Comparison of ENCODE assay signal across 19 cellular contexts in the genomic region with DNA sequence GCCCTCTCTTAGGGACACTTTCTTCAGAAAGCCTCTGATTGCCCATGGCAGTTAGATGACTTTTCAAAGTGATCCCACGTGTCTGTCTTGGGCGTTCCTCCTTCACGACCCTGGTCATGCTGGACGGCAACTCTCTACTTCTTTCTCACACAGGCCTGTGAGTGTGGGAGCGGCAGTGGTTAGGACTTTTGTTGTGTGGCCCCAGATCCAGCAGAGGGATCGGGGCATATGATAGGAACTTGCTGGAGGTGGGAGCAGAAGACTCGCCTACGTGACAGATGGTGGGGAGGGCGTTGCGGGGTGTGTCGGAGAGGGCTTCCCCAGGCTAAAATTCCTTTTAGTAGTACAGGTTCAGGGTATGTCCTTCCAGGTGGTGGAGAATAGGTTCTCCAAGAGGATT.
DNase-seq lines count a peak whose midpoint lies in the region; ATAC-seq and TF ChIP-seq lines count a peak whose summit lies in the region.
"Had no signal": no experiment of that assay in that cellular context is flagged by ENCODE, and none has a peak within 500 bp of the region (broad histone marks: within the 10 kb centered on the region; RNA-seq: fewer than 3 reads in every experiment).

No MANE protein-coding gene starts in this region.

- H3K23ac ChIP-seq in neuronal stem cell (ENCODE audit: low read depth, low read length, poor library complexity) = no peak overlapping the region

- H3K9me3 ChIP-seq in HEK293 (ENCODE audit: control insufficient read depth, insufficient read depth, low read depth, low read length) (no peaks in the 10 kb centered on the region), neuronal stem cell (replicated peaks in 1 of 2; ENCODE audit: control insufficient read depth in 2 of 2, insufficient read depth in 1 of 2, low read depth in 1 of 2, low read length in 2 of 2) (peaks cover 0 to 14% of the 10 kb centered on the region in 2 donors)

- no peak overlapping the region for H2BK120ac ChIP-seq in neuronal stem cell (ENCODE audit: low read depth, low read length)

- peak overlapping the region; percentile 22 for H3K4me3 Mint-ChIP-seq in glutamatergic neuron (ENCODE audit: unreplicated experiment)
- H3K4me3 Mint-ChIP-seq: CD4-positive, CD25-positive, alpha-beta regulatory T cell had no signal

- no peaks in the 10 kb centered on the region for H3K36me3 ChIP-seq in HEK293 (ENCODE audit: control insufficient read depth in 2 of 2, insufficient read depth in 1 of 2, low read length in 2 of 2)
- H3K36me3 ChIP-seq in neuronal stem cell (replicated peaks in 1 of 2; ENCODE audit: control insufficient read depth in 2 of 2, insufficient read depth in 2 of 2, low read length in 2 of 2) = peaks cover 0 to 4% of the 10 kb centered on the region in 2 donors
- H3K36me3 ChIP-seq: BLaER1 had no signal

- H3K36me3 Mint-ChIP-seq in glutamatergic neuron (ENCODE audit: unreplicated experiment) = no peaks in the 10 kb centered on the region
- H3K36me3 Mint-ChIP-seq: CD4-positive, CD25-positive, alpha-beta regulatory T cell had no signal

- no CpG with 5 or more reads among the region's 11 CpGs for WGBS in neuronal stem cell (ENCODE audit: extremely low coverage in 2 of 2, insufficient read length in 2 of 2, insufficient replicate concordance in 1 of 2), 2 donors

- H3K4me3 ChIP-seq in HEK293 (ENCODE audit: low read depth, low read length) (no peak overlapping the region), neuronal stem cell (ENCODE audit: low read length in 2 of 2) (no peak overlapping the region)
- H3K4me3 ChIP-seq: BLaER1 had no signal

- no peak overlapping the region for H2BK15ac ChIP-seq in neuronal stem cell (ENCODE audit: low read length)

- H2AK5ac ChIP-seq in neuronal stem cell (ENCODE audit: low read depth, low read length) = no peak overlapping the region

- no peak overlapping the region for H3K4me2 ChIP-seq in neuronal stem cell (ENCODE audit: insufficient read depth, low read length, poor library complexity, severe bottlenecking)
- H3K4me2 ChIP-seq: BLaER1 had no signal

- no peak overlapping the region for H3K4ac ChIP-seq in neuronal stem cell (ENCODE audit: low read length)

- no peak for ATAC-seq in HG03159 (IDR thresholded peaks at IDR 0.05; ENCODE audit: unreplicated experiment)
- ATAC-seq in HG02938 (IDR thresholded peaks at IDR 0.05; ENCODE audit: unreplicated experiment) = no peak

- no peak overlapping the region for H3K27ac ChIP-seq in HEK293 (ENCODE audit: extremely low read depth, low read depth, low read length)
- H3K27ac ChIP-seq in neuronal stem cell (replicated peaks; ENCODE audit: low read length) = peak overlapping the region; percentile 9
- H3K27ac ChIP-seq: BLaER1 had no signal

- H3K4me1 Mint-ChIP-seq in glutamatergic neuron (ENCODE audit: low read depth, unreplicated experiment) = peaks cover 51% of the 10 kb centered on the region
- H3K4me1 Mint-ChIP-seq: CD4-positive, CD25-positive, alpha-beta regulatory T cell had no signal

- no peak for TF ChIP-seq CTCF in HEK293 (tag by site-specific recombination; IDR thresholded peaks at IDR 0.05)
- TF ChIP-seq CTCF in glutamatergic neuron (IDR thresholded peaks at IDR 0.05; ENCODE audit: partially characterized antibody, unreplicated experiment) = no peak

- no peak overlapping the region for H2BK12ac ChIP-seq in neuronal stem cell (ENCODE audit: low read length)

- H3K27ac Mint-ChIP-seq in glutamatergic neuron (ENCODE audit: unreplicated experiment) = peak overlapping the region; percentile 65

- H4K91ac ChIP-seq in neuronal stem cell (ENCODE audit: low read depth, low read length, poor library complexity) = no peak overlapping the region

- POLR2A ChIA-PET in HEK293 (lab: Yijun Ruan, JAX) = no interaction called here

- H3K9ac ChIP-seq in neuronal stem cell (ENCODE audit: low read depth, low read length, poor library complexity) = no peak overlapping the region
- H3K9ac ChIP-seq: BLaER1 had no signal

- H2AFZ ChIP-seq in neuronal stem cell (ENCODE audit: low read length) = no peak overlapping the region

- H3K4me1 ChIP-seq in HEK293 (ENCODE audit: control insufficient read depth, insufficient read depth, low read length) (no peaks in the 10 kb centered on the region), neuronal stem cell (ENCODE audit: control insufficient read depth in 2 of 2, insufficient read depth in 1 of 2, low read depth in 1 of 2, low read length in 2 of 2) (peaks cover 0 to 8% of the 10 kb centered on the region in 2 donors)
- H3K4me1 ChIP-seq: BLaER1 had no signal

- peaks cover 6% of the 10 kb centered on the region for H3K27me3 Mint-ChIP-seq in glutamatergic neuron (ENCODE audit: unreplicated experiment)
- H3K27me3 Mint-ChIP-seq: CD4-positive, CD25-positive, alpha-beta regulatory T cell had no signal

- CTCF ChIA-PET in HEK293 (lab: Yijun Ruan, JAX) = no interaction called here

- DNase-seq in NCI-H82 treated with DMSO at 0.1 percent for 48 hours (lab: John Stamatoyannopoulos, UW; ENCODE audit: unreplicated experiment) = peak; percentile 45
- DNase-seq in glutamatergic neuron = no peak
- DNase-seq in neuronal stem cell (ENCODE audit: low spot score) = no peak
- no peak for DNase-seq in GM19240 (ENCODE audit: insufficient read length, low spot score)
- DNase-seq: CD4-positive, CD25-positive, alpha-beta regulatory T cell; DMS153; DND-41; Karpas-422; NCI-H1092 treated with DMSO at 0.1 percent for 48 hours; NCI-H1436 treated with DMSO at 0.1 percent for 48 hours; NCI-H2029; NCI-H446; NCI-H526; Right ventricle myocardium superior; RPMI8226 had no signal

- no peaks in the 10 kb centered on the region for H3K27me3 ChIP-seq in neuronal stem cell (ENCODE audit: control insufficient read depth in 3 of 3, insufficient read depth in 3 of 3, low read depth in 1 of 3, low read length in 3 of 3)
- H3K27me3 ChIP-seq: BLaER1 had no signal

- H3K9me3 Mint-ChIP-seq in glutamatergic neuron (ENCODE audit: unreplicated experiment) = peaks cover 6% of the 10 kb centered on the region

- H3K79me1 ChIP-seq in neuronal stem cell (ENCODE audit: low read depth, low read length) = peaks cover 3% of the 10 kb centered on the region

- H3K14ac ChIP-seq in neuronal stem cell (ENCODE audit: low read length) = no peak overlapping the region

- peak overlapping the region; percentile 32 for H3K18ac ChIP-seq in neuronal stem cell (ENCODE audit: low read length)

- H2BK5ac ChIP-seq in neuronal stem cell (ENCODE audit: low read length) = no peak overlapping the region

- H4K8ac ChIP-seq in neuronal stem cell (ENCODE audit: low read depth, low read length) = no peak overlapping the region

TF ChIP-seq in HEK293, 187 proteins besides CTCF, POLR2A, EP300 and RAD21:
- TF ChIP-seq, protein P1, sequence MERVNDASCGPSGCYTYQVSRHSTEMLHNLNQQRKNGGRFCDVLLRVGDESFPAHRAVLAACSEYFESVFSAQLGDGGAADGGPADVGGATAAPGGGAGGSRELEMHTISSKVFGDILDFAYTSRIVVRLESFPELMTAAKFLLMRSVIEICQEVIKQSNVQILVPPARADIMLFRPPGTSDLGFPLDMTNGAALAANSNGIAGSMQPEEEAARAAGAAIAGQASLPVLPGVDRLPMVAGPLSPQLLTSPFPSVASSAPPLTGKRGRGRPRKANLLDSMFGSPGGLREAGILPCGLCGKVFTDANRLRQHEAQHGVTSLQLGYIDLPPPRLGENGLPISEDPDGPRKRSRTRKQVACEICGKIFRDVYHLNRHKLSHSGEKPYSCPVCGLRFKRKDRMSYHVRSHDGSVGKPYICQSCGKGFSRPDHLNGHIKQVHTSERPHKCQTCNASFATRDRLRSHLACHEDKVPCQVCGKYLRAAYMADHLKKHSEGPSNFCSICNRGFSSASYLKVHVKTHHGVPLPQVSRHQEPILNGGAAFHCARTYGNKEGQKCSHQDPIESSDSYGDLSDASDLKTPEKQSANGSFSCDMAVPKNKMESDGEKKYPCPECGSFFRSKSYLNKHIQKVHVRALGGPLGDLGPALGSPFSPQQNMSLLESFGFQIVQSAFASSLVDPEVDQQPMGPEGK (tag by site-specific recombination; IDR thresholded peaks at IDR 0.05) = no peak
- TF ChIP-seq ZFHX2 (tag by site-specific recombination; conservative IDR thresholded peaks at IDR 0.05) (0 out of 2 replicates have a peak, but pooled peaks have one; percentile 20), KLF9 (tag by site-specific recombination; IDR thresholded peaks at IDR 0.05; ENCODE audit: low read depth) (no peak), ZNF626 (tag by site-specific recombination; IDR thresholded peaks at IDR 0.05) (no peak), REPIN1 (tag by site-specific recombination; IDR thresholded peaks at IDR 0.05; ENCODE audit: low read depth) (no peak), EGR2 (tag by site-specific recombination; IDR thresholded peaks at IDR 0.05; ENCODE audit: low read depth) (peak; percentile 16; the same call in 1 of the 2 replicates), ZSCAN30 (tag by site-specific recombination; IDR thresholded peaks at IDR 0.05) (no peak), ZBTB7A (tag by site-specific recombination; IDR thresholded peaks at IDR 0.05; ENCODE audit: low read depth) (no peak), ZNF274 (IDR thresholded peaks at IDR 0.05; ENCODE audit: low read length) (no peak), ZNF274 (tag by site-specific recombination; IDR thresholded peaks at IDR 0.05; ENCODE audit: borderline replicate concordance) (no peak), ZNF391 (tag by site-specific recombination; IDR thresholded peaks at IDR 0.05; ENCODE audit: borderline replicate concordance, low read depth) (no peak), ZNF521 (tag by site-specific recombination; IDR thresholded peaks at IDR 0.05) (no peak), ZNF677 (tag by site-specific recombination; IDR thresholded peaks at IDR 0.05) (no peak)
TF ChIP-seq in HEK293: peak in this region for 2.
